Comparison of ENCODE assay signal across 10 cellular contexts in genomic region chr7:6273380-6273837, GRCh38. TPM values are rescaled to one million over a fixed set of nuclear protein-coding genes. Genes with fewer than 3 reads are reported as not detected.
DNase-seq lines count a peak whose midpoint lies in the region; ATAC-seq, FAIRE-seq and TF ChIP-seq lines count a peak whose summit lies in the region.
"Had no signal": no experiment of that assay in that cellular context is flagged by ENCODE, and none has a peak within 500 bp of the region (broad histone marks: within the 10 kb centered on the region; RNA-seq: fewer than 3 reads in every experiment).

No MANE protein-coding gene starts in this region.

- H3K27ac ChIP-seq in K562 (ENCODE audit: extremely low read depth, low read depth, low read length) (no peak overlapping the region), OCI-LY7 (ENCODE audit: low read depth, low read length, poor library complexity, severe bottlenecking) (no peak overlapping the region), vagina (no peak overlapping the region)

- no peak for TF ChIP-seq CTCF in K562 (IDR thresholded peaks at IDR 0.05 in 2 of 3, conservative IDR thresholded peaks at IDR 0.05 in 1 of 3; ENCODE audit: insufficient read depth in 2 of 3, low read depth in 1 of 3, low read length in 3 of 3)
- no peak for TF ChIP-seq CTCF in OCI-LY7 (conservative IDR thresholded peaks at IDR 0.05; ENCODE audit: low read length)
- TF ChIP-seq CTCF in vagina (IDR thresholded peaks at IDR 0.05) = no peak

- peak overlapping the region; percentile 100; the same call in 1 of the 2 replicates for H2AFZ ChIP-seq in K562 (ENCODE audit: low read depth, low read length)
- no peak overlapping the region for H2AFZ ChIP-seq in OCI-LY7 (ENCODE audit: low read length)

- H3K9ac ChIP-seq in K562 (ENCODE audit: insufficient read depth in 1 of 2, low read depth in 2 of 2, low read length in 2 of 2) = no peak overlapping the region; a peak in 1 of 4 replicates

- H3K9me3 ChIP-seq in K562 (replicated peaks; ENCODE audit: control insufficient read depth, insufficient read depth, low read depth, low read length) (no peaks in the 10 kb centered on the region), OCI-LY7 (ENCODE audit: low read length) (no peaks in the 10 kb centered on the region), vagina (no peaks in the 10 kb centered on the region)

- TF ChIP-seq POLR2A in K562 (conservative IDR thresholded peaks at IDR 0.05) (no peak), vagina (IDR thresholded peaks at IDR 0.05) (no peak)

- intact Hi-C loops in K562 (cut with micrococcal nuclease) (loop anchor here (5.0 kb wide), 1 partner anchor 46 kb away; no protein-coding TSS in a partner anchor), OCI-LY7 (cut with micrococcal nuclease; ENCODE audit: unreplicated experiment) (no loop called here), vagina (cut with DNase I) (loop anchor here (5.0 kb wide), 1 partner anchor 46 kb away; no protein-coding TSS in a partner anchor)

- H3K27ac Mint-ChIP-seq in activated CD8-positive, alpha-beta memory T cell treated with anti-CD3 and anti-CD28 coated beads, Interleukin-2, amount 10 ng/mL, durations not matched to agents 7 days and 5 days = no peak overlapping the region
- H3K27ac Mint-ChIP-seq in stimulated activated memory B cell treated with anti-CD40 and anti-IgM and Interleukin-4, amounts not matched to agents 10 μg/mL and 1 μg/mL and 100 μg/mL, for 72 hours = no peak overlapping the region

- H3K36me3 Mint-ChIP-seq in activated CD8-positive, alpha-beta memory T cell treated with anti-CD3 and anti-CD28 coated beads, Interleukin-2, amount 10 ng/mL, durations not matched to agents 7 days and 5 days = no peaks in the 10 kb centered on the region
- no peaks in the 10 kb centered on the region for H3K36me3 Mint-ChIP-seq in stimulated activated memory B cell treated with anti-CD40 and anti-IgM and Interleukin-4, amounts not matched to agents 10 μg/mL and 1 μg/mL and 100 μg/mL, for 72 hours

- no peaks in the 10 kb centered on the region for H3K9me2 ChIP-seq in OCI-LY7 (ENCODE audit: insufficient read depth, low read length)

- TF ChIP-seq EP300 in K562 (IDR thresholded peaks at IDR 0.05; ENCODE audit: low read length) = no peak

- CTCF ChIA-PET in activated CD8-positive, alpha-beta memory T cell treated with anti-CD3 and anti-CD28 coated beads, Interleukin-2, amount 10 ng/mL, durations not matched to agents 7 days and 5 days (lab: Charles Lee) = no interaction called here
- CTCF ChIA-PET in K562 (lab: Yijun Ruan, JAX; ENCODE audit: low intra/inter-chr PET ratio) = no interaction called here
- CTCF ChIA-PET in OCI-LY7 (lab: Charles Lee; ENCODE audit: unreplicated experiment) = no interaction called here

- peaks cover 37% of the 10 kb centered on the region for H3K79me2 ChIP-seq in K562 (ENCODE audit: control insufficient read depth, insufficient read depth, low read length)
- no peaks in the 10 kb centered on the region for H3K79me2 ChIP-seq in OCI-LY7 (ENCODE audit: insufficient read depth, low read depth, low read length)

- H3K4me3 Mint-ChIP-seq in activated CD8-positive, alpha-beta memory T cell treated with anti-CD3 and anti-CD28 coated beads, Interleukin-2, amount 10 ng/mL, durations not matched to agents 7 days and 5 days = peak overlapping the region; percentile 29
- peak overlapping the region; percentile 31 for H3K4me3 Mint-ChIP-seq in stimulated activated memory B cell treated with anti-CD40 and anti-IgM and Interleukin-4, amounts not matched to agents 10 μg/mL and 1 μg/mL and 100 μg/mL, for 72 hours

- H3K36me3 ChIP-seq in K562 (ENCODE audit: control insufficient read depth, insufficient read depth, low read length) (no peaks in the 10 kb centered on the region), OCI-LY7 (ENCODE audit: insufficient read depth, low read length) (no peaks in the 10 kb centered on the region), vagina (no peaks in the 10 kb centered on the region)

- no peak for TF ChIP-seq RAD21 in K562 (CRISPR knock-in tag; conservative IDR thresholded peaks at IDR 0.05 in 1 of 2, IDR thresholded peaks at IDR 0.05 in 1 of 2)

- H3K9me1 ChIP-seq in K562 (ENCODE audit: control insufficient read depth, insufficient read depth, low read length) = no peaks in the 10 kb centered on the region

- ATAC-seq in activated CD8-positive, alpha-beta memory T cell treated with anti-CD3 and anti-CD28 coated beads, Interleukin-2, amount 10 ng/mL, durations not matched to agents 7 days and 5 days = no peak
- ATAC-seq in K562 = no peak
- ATAC-seq in stimulated activated memory B cell treated with anti-CD40 and anti-IgM and Interleukin-4, amounts not matched to agents 10 μg/mL and 1 μg/mL and 100 μg/mL, for 72 hours = no peak

- POLR2A ChIA-PET in K562 (lab: Yijun Ruan, JAX) = interaction anchor here (0.6 kb wide), 1 partner anchor 51 kb away, joined by 3 read pairs; no protein-coding TSS in a partner anchor
- POLR2A ChIA-PET in OCI-LY7 (lab: Charles Lee) = no interaction called here

- no peak for FAIRE-seq in K562 (lab: Jason Lieb, UNC)

- peaks cover 17% of the 10 kb centered on the region for H3K4me1 Mint-ChIP-seq in activated CD8-positive, alpha-beta memory T cell treated with anti-CD3 and anti-CD28 coated beads, Interleukin-2, amount 10 ng/mL, durations not matched to agents 7 days and 5 days
- H3K4me1 Mint-ChIP-seq in stimulated activated memory B cell treated with anti-CD40 and anti-IgM and Interleukin-4, amounts not matched to agents 10 μg/mL and 1 μg/mL and 100 μg/mL, for 72 hours = peaks cover 22% of the 10 kb centered on the region

- WGBS in K562 (ENCODE audit: insufficient coverage, low coverage, missing lambda C conversion rate) = 55% methylated on average over 6 of the region's 6 CpGs

- H3K4me1 ChIP-seq in K562 (replicated peaks in 1 of 2; ENCODE audit: control insufficient read depth in 2 of 2, insufficient read depth in 2 of 2, low read length in 2 of 2) (peaks cover 32 to 46% of the 10 kb centered on the region in 2 experiments; a peak in 4 of 5 replicates), OCI-LY7 (ENCODE audit: insufficient read depth, low read length, poor library complexity, severe bottlenecking) (peaks cover 17% of the 10 kb centered on the region), vagina (peaks cover 23% of the 10 kb centered on the region)

- no peaks in the 10 kb centered on the region for H3K9me3 Mint-ChIP-seq in activated CD8-positive, alpha-beta memory T cell treated with anti-CD3 and anti-CD28 coated beads, Interleukin-2, amount 10 ng/mL, durations not matched to agents 7 days and 5 days (ENCODE audit: low read depth)
- no peaks in the 10 kb centered on the region for H3K9me3 Mint-ChIP-seq in stimulated activated memory B cell treated with anti-CD40 and anti-IgM and Interleukin-4, amounts not matched to agents 10 μg/mL and 1 μg/mL and 100 μg/mL, for 72 hours

- no peak for DNase-seq in activated CD8-positive, alpha-beta memory T cell treated with anti-CD3 and anti-CD28 coated beads, Interleukin-2, amount 10 ng/mL, durations not matched to agents 7 days and 5 days
- DNase-seq in activated CD8-positive, alpha-beta memory T cell treated with anti-CD3 and anti-CD28 coated beads for 24 hours = no peak
- peak; percentile 66 for DNase-seq in NCI-H510A treated with DMSO at 0.1 percent for 48 hours (lab: John Stamatoyannopoulos, UW)
- no peak for DNase-seq in K562 (ENCODE audit: extremely low read depth in 1 of 4, low spot score in 3 of 4)
- DNase-seq in iPS-NIHi7 (ENCODE audit: extremely low spot score) = no peak
- no peak for DNase-seq in OCI-LY7 (ENCODE audit: low spot score)
- no peak for DNase-seq in vagina (ENCODE audit: extremely low spot score in 2 of 2)
- DNase-seq: activated CD4-positive, CD25-positive, alpha-beta regulatory T cell; effector CD8-positive, alpha-beta T cell had no signal

- no peaks in the 10 kb centered on the region for H3K27me3 ChIP-seq in K562 (ENCODE audit: control insufficient read depth in 2 of 2, insufficient read depth in 2 of 2, low read length in 2 of 2)
- H3K27me3 ChIP-seq in vagina = no peaks in the 10 kb centered on the region

- H3K4me3 ChIP-seq in K562 = no peak overlapping the region
- H3K4me3 ChIP-seq in OCI-LY7 (ENCODE audit: low read depth, low read length, poor library complexity, severe bottlenecking) = no peak overlapping the region
- H3K4me3 ChIP-seq in vagina = no peak overlapping the region

- in situ Hi-C loops in K562 (cut with MboI) = no loop called here

- H4K20me1 ChIP-seq in K562 (replicated peaks; ENCODE audit: control insufficient read depth, insufficient read depth, low read length) (no peaks in the 10 kb centered on the region), OCI-LY7 (ENCODE audit: insufficient read depth, low read length) (no peaks in the 10 kb centered on the region)

- H3K4me2 ChIP-seq in K562 (ENCODE audit: insufficient read depth, low read length) (no peak overlapping the region; the same call in 1 of the 2 replicates), OCI-LY7 (ENCODE audit: low read length) (no peak overlapping the region)

- H3K27me3 Mint-ChIP-seq in activated CD8-positive, alpha-beta memory T cell treated with anti-CD3 and anti-CD28 coated beads, Interleukin-2, amount 10 ng/mL, durations not matched to agents 7 days and 5 days = peaks cover 52% of the 10 kb centered on the region
- H3K27me3 Mint-ChIP-seq in stimulated activated memory B cell treated with anti-CD40 and anti-IgM and Interleukin-4, amounts not matched to agents 10 μg/mL and 1 μg/mL and 100 μg/mL, for 72 hours = peaks cover 17% of the 10 kb centered on the region

- BruUV-seq in K562 (replicated peaks; lab: Mats Ljungman, UMichigan) (no TSS peak), OCI-LY7 (replicated peaks; lab: Mats Ljungman, UMichigan) (no TSS peak)

RNA-seq across cellular contexts. Expression of gene CYTH3, which starts 1.0 kb away (rescaled TPM):
- 1 to 10 TPM in 1 of 2 experiments, under 1 TPM in 1; 0.73 to 1.3 TPM for total RNA-seq in activated CD8-positive, alpha-beta memory T cell treated with anti-CD3 and anti-CD28 coated beads, Interleukin-2, amount 10 ng/mL, durations not matched to agents 7 days and 5 days
- total RNA-seq in K562 (2011; cell fraction: chromatin; rRNA removed; ENCODE audit: low replicate concordance) = 23.7 and 39.3 TPM in 2 replicates
- 19.7 and 23.5 TPM in 2 replicates for total RNA-seq in K562 (2011; cell fraction: nucleolus; rRNA removed)
- 22.3 and 24.9 TPM in 2 replicates for total RNA-seq in K562 (2011; cell fraction: nucleoplasm; rRNA removed)
- total RNA-seq in K562 (2014; rRNA removed) (8.8 and 14.3 TPM in 2 replicates), K562 (2014; rRNA removed; fragmentation: Illumina TruSeq; extraction: Trizol) (7.4 and 8.4 TPM in 2 replicates), K562 (2015; rRNA removed; fragmentation: Illumina TruSeq; extraction: Trizol) (11.5 TPM in 2 replicates), K562 (2021) (14.8 and 15.2 TPM in 2 replicates), OCI-LY7 (2022) (4.7 and 5.0 TPM in 2 replicates), vagina (29.5 TPM)
- polyA plus RNA-seq in K562 (2011; rRNA removed) (11.4 and 16.2 TPM in 2 replicates), K562 (2014; fragmentation: Illumina TruSeq; extraction: Trizol) (12.3 and 13.8 TPM in 2 replicates), K562 (2014; fragmentation: Nextera tagmentation; extraction: Ambion mirVana) (under 1 TPM; 0.25 to 0.42 TPM), K562 (2014; rRNA removed) (13.8 and 17.0 TPM in 2 replicates)
- 13.6 and 14.6 TPM in 2 replicates for polyA plus RNA-seq in K562 (2011; cell fraction: cytosol; rRNA removed)
- 43.6 and 45.1 TPM in 2 replicates for polyA plus RNA-seq in K562 (2011; cell fraction: nucleus; rRNA removed)
- 11.3 and 12.8 TPM in 2 replicates for polyA plus RNA-seq in K562 (2012)
- 5.5 and 6.4 TPM in 2 replicates for polyA minus RNA-seq in K562 (2011; rRNA and poly(A)+ RNA removed)
- 8.1 and 9.3 TPM in 2 replicates for polyA minus RNA-seq in K562 (2011; cell fraction: cytosol; rRNA and poly(A)+ RNA removed)
- 9.8 and 12.1 TPM in 2 replicates for polyA minus RNA-seq in K562 (2011; cell fraction: nucleus; rRNA and poly(A)+ RNA removed)
- 3.3 and 3.7 TPM in 2 replicates for total RNA-seq in OCI-LY7 (2014; rRNA removed; shearing (Covaris generic))
